ENCODE assay signal across 25 cellular contexts in the genomic region with DNA sequence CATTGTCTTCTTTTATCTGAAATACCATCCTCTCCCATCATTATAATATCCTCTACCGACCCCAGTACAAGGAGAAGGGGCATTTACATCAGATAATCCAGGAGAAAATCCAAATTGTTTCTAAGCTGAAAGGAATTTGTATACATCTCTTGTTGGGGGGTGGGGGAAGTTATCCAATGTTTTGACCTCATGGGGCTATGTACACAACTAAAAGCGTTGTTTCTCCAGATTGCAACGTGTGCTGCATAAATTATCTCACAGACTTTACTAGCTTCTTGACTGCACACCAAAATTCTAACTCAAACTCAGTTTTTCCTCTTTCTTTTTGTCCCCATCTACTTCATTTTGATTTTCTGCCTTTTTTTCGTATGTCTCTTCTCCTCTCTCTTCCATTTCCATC.
"Had no signal": no experiment of that assay in that cellular context is flagged by ENCODE, and none has a peak within 500 bp of the region (broad histone marks: within the 10 kb centered on the region; RNA-seq: fewer than 3 reads in every experiment).

No MANE protein-coding gene starts in this region.

- H3K4me3 Mint-ChIP-seq: activated CD4-positive, alpha-beta memory T cell treated with anti-CD3 and anti-CD28 coated beads for 36 hours; activated CD4-positive, alpha-beta T cell treated with anti-CD3 and anti-CD28 coated beads, Interleukin-2, amount 10 ng/mL, durations not matched to agents 7 days and 5 days; activated naive CD8-positive, alpha-beta T cell treated with anti-CD3 and anti-CD28 coated beads, Interleukin-2, amount 50 U/mL, for 24 hours; activated T-cell treated with anti-CD3 and anti-CD28 coated beads, Interleukin-2, amount 50 U/mL, for 4 hours had no signal

- ATAC-seq: activated naive CD4-positive, alpha-beta T cell treated with anti-CD3 and anti-CD28 coated beads, Interleukin-2, amount 50 U/mL, for 72 hours; activated naive CD8-positive, alpha-beta T cell treated with anti-CD3 and anti-CD28 coated beads, Interleukin-2, amount 50 U/mL, for 24 hours; activated T-cell treated with anti-CD3 and anti-CD28 coated beads, Interleukin-2, amount 50 U/mL, for 4 hours had no signal

- H3K36me3 Mint-ChIP-seq: activated CD4-positive, alpha-beta memory T cell treated with anti-CD3 and anti-CD28 coated beads for 36 hours; activated naive CD4-positive, alpha-beta T cell treated with anti-CD3 and anti-CD28 coated beads, Interleukin-2, amount 50 U/mL, for 72 hours had no signal

- H3K27ac ChIP-seq: ascending aorta, brain microvascular endothelial cell, cardiac muscle cell, VCaP had no signal

- H3K4me3 ChIP-seq: ascending aorta, cardiac muscle cell had no signal

- H3K27ac Mint-ChIP-seq: activated CD4-positive, alpha-beta memory T cell treated with anti-CD3 and anti-CD28 coated beads for 36 hours; activated CD4-positive, alpha-beta T cell treated with anti-CD3 and anti-CD28 coated beads, Interleukin-2, amount 10 ng/mL, durations not matched to agents 7 days and 5 days; activated naive CD4-positive, alpha-beta T cell treated with anti-CD3 and anti-CD28 coated beads, Interleukin-2, amount 50 U/mL, for 72 hours; activated naive CD8-positive, alpha-beta T cell treated with anti-CD3 and anti-CD28 coated beads, Interleukin-2, amount 50 U/mL, for 24 hours had no signal

- H3K9ac ChIP-seq: SK-N-SH had no signal

- H3K4me1 Mint-ChIP-seq: activated CD4-positive, alpha-beta T cell treated with anti-CD3 and anti-CD28 coated beads, Interleukin-2, amount 10 ng/mL, durations not matched to agents 7 days and 5 days; activated naive CD8-positive, alpha-beta T cell treated with anti-CD3 and anti-CD28 coated beads, Interleukin-2, amount 50 U/mL, for 24 hours had no signal

- H3K36me3 ChIP-seq: ascending aorta, brain microvascular endothelial cell, cardiac muscle cell had no signal

- H3K27me3 ChIP-seq: ascending aorta, brain microvascular endothelial cell had no signal

- H3K9me3 ChIP-seq: ascending aorta, SK-N-SH had no signal

- DNase-seq: activated CD4-positive, alpha-beta memory T cell treated with anti-CD3 and anti-CD28 coated beads for 36 hours; activated CD4-positive, alpha-beta T cell treated with anti-CD3 and anti-CD28 coated beads, Interleukin-2, amount 10 ng/mL, durations not matched to agents 7 days and 5 days; activated CD4-positive, CD25-positive, alpha-beta regulatory T cell; activated CD8-positive, alpha-beta memory T cell treated with anti-CD3 and anti-CD28 coated beads for 24 hours; activated effector memory CD4-positive, alpha-beta T cell treated with anti-CD3 and anti-CD28 coated beads, Interleukin-2, amount 50 U/mL, for 16 hours; activated naive CD4-positive, alpha-beta T cell treated with Interleukin-2 at 50 U/mL for 16 hours; activated naive CD8-positive, alpha-beta T cell treated with anti-CD3 and anti-CD28 coated beads, Interleukin-2, amount 50 U/mL, for 24 hours; activated T-cell treated with anti-CD3 and anti-CD28 coated beads, Interleukin-2, amount 50 U/mL, for 4 hours; amniotic stem cell; brain microvascular endothelial cell; Karpas-422; MM.1S; NCI-H1105; NCI-H1436; NCI-H1694 treated with DMSO at 0.1 percent for 48 hours; NCI-H2029 treated with DMSO at 0.1 percent for 48 hours; NCI-H345; NCI-H510A; NCI-H526 treated with DMSO at 0.1 percent for 48 hours; SK-N-SH; T-helper 1 cell had no signal

- H3K27me3 Mint-ChIP-seq: activated CD4-positive, alpha-beta memory T cell treated with anti-CD3 and anti-CD28 coated beads for 36 hours; activated CD4-positive, alpha-beta T cell treated with anti-CD3 and anti-CD28 coated beads, Interleukin-2, amount 10 ng/mL, durations not matched to agents 7 days and 5 days; activated naive CD8-positive, alpha-beta T cell treated with anti-CD3 and anti-CD28 coated beads, Interleukin-2, amount 50 U/mL, for 24 hours had no signal

- H3K9me3 Mint-ChIP-seq: activated CD4-positive, alpha-beta T cell treated with anti-CD3 and anti-CD28 coated beads, Interleukin-2, amount 10 ng/mL, durations not matched to agents 7 days and 5 days had no signal
